In the genomic region with DNA sequence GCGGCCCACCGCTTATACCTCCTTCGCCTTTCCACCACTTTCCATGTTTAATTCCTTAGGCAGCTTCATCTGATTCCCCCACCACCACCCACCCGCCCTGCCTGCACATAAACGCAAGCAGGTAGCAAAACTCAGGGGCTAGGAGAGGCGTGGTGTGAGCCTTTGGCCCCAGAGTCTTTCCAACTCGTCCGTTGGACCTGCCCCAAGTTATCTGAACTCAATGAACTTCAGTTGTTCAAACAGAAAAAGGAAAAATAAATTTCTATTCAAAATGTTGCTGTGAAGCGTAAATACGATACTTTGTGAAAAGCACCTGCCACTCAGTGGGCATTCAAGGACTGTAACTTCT, we compare ENCODE assay signal across 8 cellular contexts. TPM values are rescaled to one million over a fixed set of nuclear protein-coding genes. Genes with fewer than 3 reads are reported as not detected.
DNase-seq lines count a peak whose midpoint lies in the region; ATAC-seq and TF ChIP-seq lines count a peak whose summit lies in the region.

No MANE protein-coding gene starts in this region.

- no peak for DNase-seq in activated T-cell treated with anti-CD3 and anti-CD28 coated beads, Interleukin-2, amount 50 U/mL, for 72 hours
- no peak for DNase-seq in activated T-cell treated with anti-CD3 and anti-CD28 coated beads, Interleukin-2, amount 50 U/mL, for 48 hours
- DNase-seq in astrocyte of the spinal cord (ENCODE audit: low read depth, low spot score) (no peak), lower lobe of right lung (no peak), tibial artery (no peak), amniotic stem cell (lab: John Stamatoyannopoulos, UW) (no peak)
- no peak for DNase-seq in stimulated activated naive CD4-positive, alpha-beta T cell treated with Interleukin-2 at 50 U/mL for 16 hours (lab: John Stamatoyannopoulos, UW)

- no peaks in the 10 kb centered on the region for H3K36me3 ChIP-seq in lower lobe of right lung
- no peaks in the 10 kb centered on the region for H3K36me3 ChIP-seq in tibial artery

- no peak for ATAC-seq in activated T-cell treated with anti-CD3 and anti-CD28 coated beads, Interleukin-2, amount 50 U/mL, for 72 hours (replicated peaks in 1 of 2)
- ATAC-seq in lower lobe of right lung (no peak), GM19023 (IDR thresholded peaks at IDR 0.05; ENCODE audit: unreplicated experiment) (no peak)

- peaks cover 16% of the 10 kb centered on the region for H3K4me1 ChIP-seq in lower lobe of right lung
- peaks cover 0 to 13% (median 6%) of the 10 kb centered on the region in 4 donors for H3K4me1 ChIP-seq in tibial artery

- peak overlapping the region; percentile 82 to 87 for H3K4me3 Mint-ChIP-seq in activated T-cell treated with anti-CD3 and anti-CD28 coated beads, Interleukin-2, amount 50 U/mL, for 72 hours

- H3K4me3 ChIP-seq in astrocyte of the spinal cord (ENCODE audit: low read depth, low read length) (peak overlapping the region; percentile 59), lower lobe of right lung (peak overlapping the region; percentile 71), tibial artery (peak overlapping the region; percentile 58 to 79)

- no peaks in the 10 kb centered on the region for H3K9me3 Mint-ChIP-seq in activated T-cell treated with anti-CD3 and anti-CD28 coated beads, Interleukin-2, amount 50 U/mL, for 72 hours

- H3K27me3 Mint-ChIP-seq in activated T-cell treated with anti-CD3 and anti-CD28 coated beads, Interleukin-2, amount 50 U/mL, for 72 hours (ENCODE audit: low read depth): peaks cover 33% of the 10 kb centered on the region

- H3K27me3 ChIP-seq in lower lobe of right lung (ENCODE audit: low read depth) (peaks cover 14% of the 10 kb centered on the region), tibial artery (no peaks in the 10 kb centered on the region)

- H3K4me1 Mint-ChIP-seq in activated T-cell treated with anti-CD3 and anti-CD28 coated beads, Interleukin-2, amount 50 U/mL, for 72 hours (ENCODE audit: low read depth): peaks cover 7% of the 10 kb centered on the region

- H3K9me3 ChIP-seq in lower lobe of right lung: no peaks in the 10 kb centered on the region
- no peaks in the 10 kb centered on the region for H3K9me3 ChIP-seq in tibial artery

- H3K27ac Mint-ChIP-seq in activated T-cell treated with anti-CD3 and anti-CD28 coated beads, Interleukin-2, amount 50 U/mL, for 72 hours: peak overlapping the region; percentile 98

- TF ChIP-seq CTCF in astrocyte of the spinal cord (IDR thresholded peaks at IDR 0.05; ENCODE audit: low read depth, low read length) (no peak), lower lobe of right lung (IDR thresholded peaks at IDR 0.05) (no peak), tibial artery (IDR thresholded peaks at IDR 0.05) (no peak)

- intact Hi-C loops in lower lobe of right lung (cut with DNase I): no loop called here
- intact Hi-C loops in tibial artery (cut with DNase I; ENCODE audit: low total_unique reads): no loop called here

- peaks cover 0 to 2% of the 10 kb centered on the region in 2 donors for H3K36me3 Mint-ChIP-seq in activated T-cell treated with anti-CD3 and anti-CD28 coated beads, Interleukin-2, amount 50 U/mL, for 72 hours (ENCODE audit: insufficient read depth in 2 of 2)

- in situ Hi-C loops in astrocyte of the spinal cord (cut with HindIII; ENCODE audit: low sequenced_read_pairs): no loop called here

- H3K27ac ChIP-seq in lower lobe of right lung: no peak overlapping the region
- H3K27ac ChIP-seq in tibial artery: peak overlapping the region in 1 of 2 donors; percentile 68

RNA-seq across cellular contexts. Expression of a gene that starts 0.8 kb away (rescaled TPM):
- 1 to 10 TPM; 1.3 to 1.9 TPM for total RNA-seq in activated T-cell treated with anti-CD3 and anti-CD28 coated beads, Interleukin-2, amount 50 U/mL, for 72 hours
- total RNA-seq in lower lobe of right lung: 18.5 TPM
